ENCODE assay signal across 8 cellular contexts in genomic region chr14:36271939-36272907, GRCh38. TPM values are rescaled to one million over a fixed set of nuclear protein-coding genes. Genes with fewer than 3 reads are reported as not detected.
DNase-seq lines count a peak whose midpoint lies in the region; ATAC-seq, FAIRE-seq and TF ChIP-seq lines count a peak whose summit lies in the region.

No MANE protein-coding gene starts in this region.

- H3K79me1 ChIP-seq in H1 (ENCODE audit: low read depth, low read length) = no peaks in the 10 kb centered on the region

- H3K9ac ChIP-seq in NT2/D1 (ENCODE audit: insufficient read length, low read depth) = no peak overlapping the region
- H3K9ac ChIP-seq in H1 (replicated peaks in 1 of 4; ENCODE audit: extremely low read depth in 1 of 4, low read depth in 3 of 4, low read length in 3 of 4) = no peak overlapping the region; a peak in 1 of 7 replicates

- no peak overlapping the region for H2BK20ac ChIP-seq in H1 (ENCODE audit: low read length)

- peak in 3 of 4 donors; percentile 49 to 54 (median 49) for ATAC-seq in pancreas

- peak overlapping the region; percentile 40; the same call in 1 of the 2 replicates for H2BK15ac ChIP-seq in H1 (ENCODE audit: low read length)

- H4K20me1 ChIP-seq in H1 (replicated peaks in 1 of 2; ENCODE audit: control insufficient read depth in 1 of 2, insufficient read depth in 2 of 2, low read length in 2 of 2) = no peaks in the 10 kb centered on the region

- WGBS in H1 (ENCODE audit: extremely low coverage in 1 of 2, insufficient coverage in 1 of 2, insufficient read length in 1 of 2, insufficient replicate concordance in 2 of 2, low coverage in 1 of 2, low lambda C conversion rate in 2 of 2, missing lambda C conversion rate in 1 of 2), 2 experiments = 65% methylated on average over 29 of the region's 29 CpGs; no CpG with 5 or more reads in 1 of the 2 experiments
- WGBS in pancreas, 2 donors = 6 to 7% methylated on average over 29 of the region's 29 CpGs

- CTCF ChIA-PET in H1 (lab: Charles Lee; ENCODE audit: partially characterized antibody) = interaction anchor here (0.6 to 3.2 kb wide), 5 partner anchors 15 to 283 kb away, joined by 3 to 11 read pairs (median 4); no protein-coding TSS in a partner anchor

- H2BK5ac ChIP-seq in H1 (ENCODE audit: low read depth, low read length) = peak overlapping the region; percentile 37; the same call in 1 of the 2 replicates

- intact Hi-C loops in pancreas (cut with DNase I) = no loop called here

- no peak for DNase-seq in AG09309 (ENCODE audit: low read depth)
- DNase-seq in NT2/D1 (ENCODE audit: low read depth, low spot score) = no peak
- no peak for DNase-seq in H1 (ENCODE audit: low read depth in 1 of 2, low spot score in 2 of 2)
- DNase-seq in pancreas = peak in 2 of 6 donors; percentile 35 to 55
- no peak for DNase-seq in AML-193 (lab: John Stamatoyannopoulos, UW)
- no peak for DNase-seq in KG1 (lab: John Stamatoyannopoulos, UW)
- no peak for DNase-seq in ureter (ENCODE audit: low spot score)
- no peak for DNase-seq in G401 (ENCODE audit: low spot score)

- H3K4me3 ChIP-seq in AG09309 (ENCODE audit: control insufficient read depth, low read depth, low read length) (peak overlapping the region; percentile 35), NT2/D1 (ENCODE audit: insufficient read length, low read depth) (peak overlapping the region; percentile 21), H1 (ENCODE audit: extremely low read depth in 1 of 4, insufficient read depth in 2 of 4, low read depth in 3 of 4, low read length in 4 of 4) (peak overlapping the region in 2 of 4 experiments; percentile 41 to 49; a peak in 3 of 8 replicates), pancreas (peak overlapping the region in 2 of 4 donors; percentile 17 to 38)

- POLR2A ChIA-PET in H1 (lab: Charles Lee; ENCODE audit: partially characterized antibody) = interaction anchor here (2.3 kb wide), 1 partner anchor 8 kb away, joined by 8 read pairs; no protein-coding TSS in a partner anchor

- H4K8ac ChIP-seq in H1 (ENCODE audit: extremely low read depth, insufficient read depth, low read length) = no peak overlapping the region

- TF ChIP-seq RAD21 in H1 (IDR thresholded peaks at IDR 0.05 in 1 of 2, conservative IDR thresholded peaks at IDR 0.05 in 1 of 2; ENCODE audit: low read depth in 2 of 2, low read length in 2 of 2) = no peak

- TF ChIP-seq POLR2A in H1 (IDR thresholded peaks at IDR 0.05; ENCODE audit: control extremely low read depth in 1 of 2, low read depth in 2 of 2, low read length in 2 of 2) = no peak

- peak overlapping the region; percentile 79 for H3K18ac ChIP-seq in H1 (ENCODE audit: extremely low read depth, low read length)

- H3K36me3 ChIP-seq in NT2/D1 (ENCODE audit: insufficient read depth, insufficient read length, low read length) (no peaks in the 10 kb centered on the region), H1 (ENCODE audit: control insufficient read depth in 2 of 4, insufficient read depth in 4 of 4, low read length in 3 of 4) (no peaks in the 10 kb centered on the region), pancreas (no peaks in the 10 kb centered on the region)

- H3K4me2 ChIP-seq in H1 (ENCODE audit: insufficient read depth in 1 of 2, low read depth in 2 of 2, low read length in 2 of 2) = peak overlapping the region; percentile 43 to 92

- no peak overlapping the region for H3K56ac ChIP-seq in H1 (replicated peaks; ENCODE audit: insufficient read length, low read depth, low read length)

- TF ChIP-seq EP300 in H1 (IDR thresholded peaks at IDR 0.05; ENCODE audit: borderline replicate concordance in 1 of 2, low read depth in 2 of 2, low read length in 2 of 2) = no peak

- H2BK12ac ChIP-seq in H1 (ENCODE audit: low read depth, low read length) = peak overlapping the region; percentile 85

- H3K4ac ChIP-seq in H1 (replicated peaks; ENCODE audit: insufficient read length, low read depth, low read length) = no peak overlapping the region

- peak overlapping the region; percentile 77 for H2AFZ ChIP-seq in H1 (ENCODE audit: low read length)

- no peak overlapping the region for H2AK5ac ChIP-seq in H1 (ENCODE audit: low read depth, low read length)

- no peak overlapping the region for H3K14ac ChIP-seq in H1 (ENCODE audit: insufficient read length)

- H3K27me3 ChIP-seq in NT2/D1 (ENCODE audit: insufficient read depth, insufficient read length) (peaks cover 24% of the 10 kb centered on the region), H1 (replicated peaks in 1 of 4; ENCODE audit: control insufficient read depth in 3 of 4, extremely low read depth in 1 of 4, insufficient read depth in 3 of 4, low read length in 3 of 4) (peaks cover 0 to 3% (median 0%) of the 10 kb centered on the region in 4 experiments; a peak in 1 of 7 replicates), pancreas (peaks cover 0 to 30% (median 0%) of the 10 kb centered on the region in 4 donors)

- FAIRE-seq in H1 (lab: Jason Lieb, UNC) (no peak), pancreas (lab: Jason Lieb, UNC) (no peak)

- H3K23ac ChIP-seq in H1 (ENCODE audit: insufficient read length) = no peak overlapping the region

- peak overlapping the region; percentile 31 for H4K91ac ChIP-seq in H1 (replicated peaks; ENCODE audit: insufficient read length, low read length)

- peak overlapping the region; percentile 52 for H2BK120ac ChIP-seq in H1 (replicated peaks; ENCODE audit: low read depth, low read length)

- in situ Hi-C loops in G401 (cut with HindIII; ENCODE audit: low sequenced_read_pairs) = no loop called here

- TF ChIP-seq CTCF in AG09309 (IDR thresholded peaks at IDR 0.05; ENCODE audit: control insufficient read depth, insufficient read depth, low read depth, low read length, missing control alignments) (no peak), H1 (IDR thresholded peaks at IDR 0.05; ENCODE audit: control extremely low read depth in 1 of 3, insufficient read depth in 1 of 3, low read depth in 1 of 3, low read length in 3 of 3) (no peak), pancreas (IDR thresholded peaks at IDR 0.05) (no peak)

- no peaks in the 10 kb centered on the region for H3K79me2 ChIP-seq in H1 (ENCODE audit: control insufficient read depth in 1 of 2, insufficient read depth in 2 of 2, low read length in 2 of 2)

- H3K9me3 ChIP-seq in NT2/D1 (ENCODE audit: insufficient read depth, low read length) (no peaks in the 10 kb centered on the region), H1 (ENCODE audit: insufficient read depth in 2 of 2, low read depth in 1 of 2, low read length in 1 of 2) (no peaks in the 10 kb centered on the region), pancreas (no peaks in the 10 kb centered on the region)

- H4K5ac ChIP-seq in H1 (ENCODE audit: insufficient read length, low read depth, low read length) = no peak overlapping the region

- H3K27ac ChIP-seq in H1 (ENCODE audit: low read depth, low read length) (no peak overlapping the region), pancreas (no peak overlapping the region)

- H3K23me2 ChIP-seq in H1 (ENCODE audit: low read depth, low read length) = peaks cover 3% of the 10 kb centered on the region

- peaks cover 4% of the 10 kb centered on the region for H3K4me1 ChIP-seq in NT2/D1 (ENCODE audit: insufficient read depth, insufficient read length)
- peaks cover 6 to 40% (median 30%) of the 10 kb centered on the region in 4 experiments; a peak in 6 of 7 replicates for H3K4me1 ChIP-seq in H1 (replicated peaks in 1 of 4; ENCODE audit: control insufficient read depth in 3 of 4, insufficient read depth in 4 of 4, low read length in 3 of 4)
- no peaks in the 10 kb centered on the region for H3K4me1 ChIP-seq in pancreas

TF ChIP-seq in H1, 55 proteins besides CTCF, POLR2A, EP300 and RAD21:
- TF ChIP-seq TEAD4 (IDR thresholded peaks at IDR 0.05; ENCODE audit: low read depth, low read length) (no peak), ASH2L (IDR thresholded peaks at IDR 0.05; ENCODE audit: low read length) (no peak), KDM4A (IDR thresholded peaks at IDR 0.05; ENCODE audit: low read depth, low read length, severe bottlenecking) (no peak), JUN (IDR thresholded peaks at IDR 0.05; ENCODE audit: low read depth, low read length) (no peak), SP2 (IDR thresholded peaks at IDR 0.05; ENCODE audit: low read length) (no peak), JUND (IDR thresholded peaks at IDR 0.05; ENCODE audit: low read length) (no peak), CHD1 (IDR thresholded peaks at IDR 0.05; ENCODE audit: low read depth, low read length) (no peak), SIX5 (IDR thresholded peaks at IDR 0.05; ENCODE audit: low read depth, low read length) (no peak), SAP30 (IDR thresholded peaks at IDR 0.05; ENCODE audit: insufficient read depth, insufficient replicate concordance, low read length) (no peak)
TF ChIP-seq in H1: peak in this region for 0.

RNA-seq across cellular contexts. Expression of gene MBIP, which starts 48.2 kb away (rescaled TPM):
- total RNA-seq in H1 (2021; fragmentation: NEBNext Ultra II Directional; extraction: Animal tissue kit (Norgen Biotek cat#: 25700)) = 24.4 and 27.4 TPM in 2 replicates
- polyA plus RNA-seq in H1 (2011; rRNA removed) (9.4 and 15.0 TPM in 2 replicates), pancreas (10 to 100 TPM in 1 of 2 donors, 1 to 10 TPM in 1; 6.0 to 15.0 TPM)
- 19.7 TPM for polyA plus RNA-seq in H1 (2011; cell fraction: cytosol; rRNA removed)
- polyA plus RNA-seq in H1 (2011; cell fraction: nucleus; rRNA removed) = 10.6 TPM
- 14.3 to 21.4 TPM (median 14.7 TPM) in 4 replicates for polyA plus RNA-seq in H1 (2012, experiment 1 of 2)
- 5.7 TPM for polyA plus RNA-seq in H1 (2012, experiment 2 of 2)
- 24.4 TPM for polyA plus RNA-seq in H1 (2013, experiment 1 of 2)
- 23.0 TPM for polyA plus RNA-seq in H1 (2013, experiment 2 of 2)
- polyA minus RNA-seq in H1 (2011; rRNA and poly(A)+ RNA removed) = 14.7 and 15.9 TPM in 2 replicates
- 12.6 TPM for polyA minus RNA-seq in H1 (2011; cell fraction: cytosol; rRNA and poly(A)+ RNA removed)
- 31.9 TPM for polyA minus RNA-seq in H1 (2011; cell fraction: nucleus; rRNA and poly(A)+ RNA removed)
- total RNA-seq in pancreas (10 to 100 TPM in 2 of 6 donors, 1 to 10 TPM in 4; 7.4 to 11.9 (median 9.0) TPM), ureter (24.9 TPM)
- total RNA-seq in G401 (2014; rRNA removed; shearing (Covaris generic)) = 5.8 and 9.6 TPM in 2 replicates
